Comparison of ENCODE assay signal across 1 cellular context in the genomic region with DNA sequence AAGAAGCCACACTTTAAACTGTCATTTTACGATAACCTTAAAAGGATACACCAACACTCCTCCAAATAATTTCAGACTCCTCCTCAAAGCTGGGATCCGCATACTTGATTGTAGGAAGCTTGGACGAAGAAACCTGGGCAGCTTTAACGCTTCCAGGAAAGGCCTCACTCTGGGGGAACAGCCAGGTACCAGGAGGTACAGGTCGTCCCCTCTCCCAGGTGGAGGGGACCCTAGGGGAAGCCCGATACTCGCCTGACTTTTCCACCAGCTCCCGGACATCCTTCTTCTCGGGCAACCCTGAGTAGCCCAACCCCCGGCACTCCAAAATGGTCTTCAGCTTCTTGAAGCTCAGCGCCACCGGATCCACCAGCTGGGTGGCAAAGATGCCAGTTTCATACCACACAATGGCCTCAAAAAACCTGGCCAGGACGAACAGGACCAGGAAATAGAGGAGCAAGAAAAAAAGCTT.
TF ChIP-seq lines count a peak whose summit lies in the region.

No MANE protein-coding gene starts in this region.

TF ChIP-seq in WTC11, 78 proteins besides CTCF, POLR2A, EP300 and RAD21 (continued from another document):
- TF ChIP-seq, protein P1, sequence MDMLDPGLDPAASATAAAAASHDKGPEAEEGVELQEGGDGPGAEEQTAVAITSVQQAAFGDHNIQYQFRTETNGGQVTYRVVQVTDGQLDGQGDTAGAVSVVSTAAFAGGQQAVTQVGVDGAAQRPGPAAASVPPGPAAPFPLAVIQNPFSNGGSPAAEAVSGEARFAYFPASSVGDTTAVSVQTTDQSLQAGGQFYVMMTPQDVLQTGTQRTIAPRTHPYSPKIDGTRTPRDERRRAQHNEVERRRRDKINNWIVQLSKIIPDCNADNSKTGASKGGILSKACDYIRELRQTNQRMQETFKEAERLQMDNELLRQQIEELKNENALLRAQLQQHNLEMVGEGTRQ (CRISPR knock-in tag; IDR thresholded peaks at IDR 0.05), result no peak
- no peak for TF ChIP-seq ZNF232 (CRISPR knock-in tag; IDR thresholded peaks at IDR 0.05)
- no peak for TF ChIP-seq FOXP1 (CRISPR knock-in tag; IDR thresholded peaks at IDR 0.05; ENCODE audit: borderline replicate concordance)
- TF ChIP-seq NR3C1 (CRISPR knock-in tag; conservative IDR thresholded peaks at IDR 0.05; ENCODE audit: low read depth), result no peak
- no peak for TF ChIP-seq PRDM15 (CRISPR knock-in tag; IDR thresholded peaks at IDR 0.05)
- TF ChIP-seq RORB (CRISPR knock-in tag; IDR thresholded peaks at IDR 0.05), result no peak
- TF ChIP-seq ZNF263 (CRISPR knock-in tag; IDR thresholded peaks at IDR 0.05; ENCODE audit: low read depth), result no peak
- TF ChIP-seq TP53 (CRISPR knock-in tag; IDR thresholded peaks at IDR 0.05), result no peak
- no peak for TF ChIP-seq JAZF1 (CRISPR knock-in tag; IDR thresholded peaks at IDR 0.05)
